ENCODE assay signal across 22 cellular contexts in the genomic region with DNA sequence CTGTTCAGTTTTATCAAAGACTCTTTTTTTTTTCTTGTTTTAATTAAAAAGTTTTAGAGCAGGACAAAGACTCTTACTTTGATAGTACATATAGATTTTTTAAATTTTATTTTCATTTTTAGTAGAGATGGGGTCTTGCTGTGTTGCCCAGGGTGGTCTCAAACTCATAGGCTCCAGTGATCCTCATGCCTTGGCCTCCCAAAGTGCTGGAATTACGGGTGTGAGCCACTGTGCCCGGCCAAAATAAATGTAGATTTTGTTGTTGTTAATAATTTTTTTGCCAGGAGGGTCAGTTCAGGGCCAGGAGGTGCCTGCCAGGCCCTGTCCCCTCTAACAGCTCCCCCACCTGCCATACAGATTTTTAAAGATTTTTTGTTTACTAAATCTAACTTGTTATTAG. TPM values are rescaled to one million over a fixed set of nuclear protein-coding genes. Genes with fewer than 3 reads are reported as not detected.
DNase-seq lines count a peak whose midpoint lies in the region; ATAC-seq and TF ChIP-seq lines count a peak whose summit lies in the region.
"Had no signal": no experiment of that assay in that cellular context is flagged by ENCODE, and none has a peak within 500 bp of the region (broad histone marks: within the 10 kb centered on the region; RNA-seq: fewer than 3 reads in every experiment).

No MANE protein-coding gene starts in this region.

- TF ChIP-seq POLR2A in esophagus muscularis mucosa (IDR thresholded peaks at IDR 0.05; ENCODE audit: low read depth) = no peak

- H4K20me1 ChIP-seq in KMS-11 (ENCODE audit: insufficient read depth) (no peaks in the 10 kb centered on the region), smooth muscle cell (ENCODE audit: low read depth) (no peaks in the 10 kb centered on the region)

- peaks cover 56% of the 10 kb centered on the region for H3K36me3 Mint-ChIP-seq in activated CD8-positive, alpha-beta memory T cell treated with anti-CD3 and anti-CD28 coated beads, Interleukin-2, amount 10 ng/mL, durations not matched to agents 7 days and 5 days
- H3K36me3 Mint-ChIP-seq in chondrocyte (ENCODE audit: low read depth) = peaks cover 29% of the 10 kb centered on the region

- no peak for DNase-seq in activated CD8-positive, alpha-beta memory T cell treated with anti-CD3 and anti-CD28 coated beads, Interleukin-2, amount 10 ng/mL, durations not matched to agents 7 days and 5 days
- DNase-seq in activated CD8-positive, alpha-beta memory T cell treated with anti-CD3 and anti-CD28 coated beads for 24 hours = no peak
- no peak for DNase-seq in esophagus muscularis mucosa (ENCODE audit: extremely low spot score)
- DNase-seq in smooth muscle cell (lab: John Stamatoyannopoulos, UW; ENCODE audit: unreplicated experiment) = no peak
- DNase-seq in chondrocyte (ENCODE audit: low spot score) = no peak
- DNase-seq in NCI-H2029 (lab: John Stamatoyannopoulos, UW) = no peak
- DNase-seq in GM13976 (ENCODE audit: low spot score) = no peak
- DNase-seq: activated CD4-positive, alpha-beta T cell treated with anti-CD3 and anti-CD28 coated beads, Interleukin-2, amount 10 ng/mL, durations not matched to agents 7 days and 5 days; activated T-cell treated with anti-CD3 and anti-CD28 coated beads, Interleukin-2, amount 50 U/mL, for 1 hour; C1 segment of cervical spinal cord; DMS 273 treated with DMSO at 0.1 percent for 48 hours; GF-D8; hippocampal formation; islet precursor cell; NCI-H1105; NCI-H524; SIG-M5; stimulated activated CD4-positive, alpha-beta T cell treated with anti-CD3 and anti-CD28 coated beads, Interleukin-4, amount 100 ng/mL, for 1 hour had no signal

- no peak for TF ChIP-seq EP300 in esophagus muscularis mucosa (IDR thresholded peaks at IDR 0.05)

- H3K9ac ChIP-seq in KMS-11 (peak overlapping the region; percentile 89), smooth muscle cell (ENCODE audit: low read depth) (no peak overlapping the region)

- in situ Hi-C loops in GM13976 (cut with MboI; ENCODE audit: low sequenced_read_pairs, unreplicated experiment) = no loop called here

- whole genome bisulfite sequencing in esophagus muscularis mucosa = 90% methylated on average over 2 of the region's 2 CpGs
- WGBS in smooth muscle cell (ENCODE audit: low lambda C conversion rate) = 100% methylated on average over 2 of the region's 2 CpGs

- H3K4me3 Mint-ChIP-seq in activated CD8-positive, alpha-beta memory T cell treated with anti-CD3 and anti-CD28 coated beads, Interleukin-2, amount 10 ng/mL, durations not matched to agents 7 days and 5 days = no peak overlapping the region
- no peak overlapping the region for H3K4me3 Mint-ChIP-seq in chondrocyte (ENCODE audit: unreplicated experiment)
- H3K4me3 Mint-ChIP-seq: activated CD4-positive, alpha-beta T cell treated with anti-CD3 and anti-CD28 coated beads, Interleukin-2, amount 10 ng/mL, durations not matched to agents 7 days and 5 days; activated naive CD4-positive, alpha-beta T cell treated with anti-CD3 and anti-CD28 coated beads, Interleukin-2, amount 50 U/mL, for 24 hours; memory B cell had no signal

- H3K36me3 ChIP-seq in KMS-11 (ENCODE audit: insufficient read depth) = peaks cover 2% of the 10 kb centered on the region; the same call in 1 of the 2 replicates
- peaks cover 16 to 100% (median 80%) of the 10 kb centered on the region in 4 donors for H3K36me3 ChIP-seq in esophagus muscularis mucosa
- no peaks in the 10 kb centered on the region for H3K36me3 ChIP-seq in smooth muscle cell (ENCODE audit: low read depth)

- no peak overlapping the region for H2AFZ ChIP-seq in KMS-11 (ENCODE audit: low read depth)
- H2AFZ ChIP-seq in smooth muscle cell (ENCODE audit: low read depth) = no peak overlapping the region

- no peaks in the 10 kb centered on the region for H3K9me3 Mint-ChIP-seq in activated CD8-positive, alpha-beta memory T cell treated with anti-CD3 and anti-CD28 coated beads, Interleukin-2, amount 10 ng/mL, durations not matched to agents 7 days and 5 days (ENCODE audit: low read depth)
- no peaks in the 10 kb centered on the region for H3K9me3 Mint-ChIP-seq in chondrocyte (ENCODE audit: low read depth)
- H3K9me3 Mint-ChIP-seq: activated naive CD4-positive, alpha-beta T cell treated with anti-CD3 and anti-CD28 coated beads, Interleukin-2, amount 50 U/mL, for 24 hours had no signal

- TF ChIP-seq CTCF in KMS-11 (conservative IDR thresholded peaks at IDR 0.05; ENCODE audit: low read depth, low read length) (no peak), esophagus muscularis mucosa (IDR thresholded peaks at IDR 0.05) (no peak), smooth muscle cell (IDR thresholded peaks at IDR 0.05; ENCODE audit: borderline replicate concordance, insufficient read depth, poor library complexity, severe bottlenecking) (no peak), chondrocyte (IDR thresholded peaks at IDR 0.05) (no peak), GM13976 (IDR thresholded peaks at IDR 0.05; ENCODE audit: borderline replicate concordance, control extremely low read depth, extremely low read depth, insufficient read depth, missing control alignments) (no peak)

- H3K4me1 ChIP-seq in KMS-11 (ENCODE audit: low read depth, poor library complexity, severe bottlenecking) (peaks cover 74% of the 10 kb centered on the region), esophagus muscularis mucosa (peaks cover 0 to 13% (median 8%) of the 10 kb centered on the region in 4 donors), smooth muscle cell (ENCODE audit: low read depth) (no peaks in the 10 kb centered on the region)

- H3K4me2 ChIP-seq in KMS-11 (peak overlapping the region; percentile 98), smooth muscle cell (no peak overlapping the region)

- H3K9me3 ChIP-seq in esophagus muscularis mucosa (no peaks in the 10 kb centered on the region), smooth muscle cell (replicated peaks; ENCODE audit: low read depth) (no peaks in the 10 kb centered on the region)
- H3K9me3 ChIP-seq: pancreas had no signal

- H3K27ac Mint-ChIP-seq in activated CD8-positive, alpha-beta memory T cell treated with anti-CD3 and anti-CD28 coated beads, Interleukin-2, amount 10 ng/mL, durations not matched to agents 7 days and 5 days = peak overlapping the region; percentile 88
- H3K27ac Mint-ChIP-seq in chondrocyte (ENCODE audit: unreplicated experiment) = no peak overlapping the region
- H3K27ac Mint-ChIP-seq: activated naive CD4-positive, alpha-beta T cell treated with anti-CD3 and anti-CD28 coated beads, Interleukin-2, amount 50 U/mL, for 24 hours; memory B cell had no signal

- H3K27me3 ChIP-seq in KMS-11 (ENCODE audit: insufficient read depth, low read depth) = no peaks in the 10 kb centered on the region
- H3K27me3 ChIP-seq in esophagus muscularis mucosa = no peaks in the 10 kb centered on the region
- no peaks in the 10 kb centered on the region for H3K27me3 ChIP-seq in smooth muscle cell (ENCODE audit: low read depth)
- H3K27me3 ChIP-seq: pancreas had no signal

- no peaks in the 10 kb centered on the region for H3K27me3 Mint-ChIP-seq in activated CD8-positive, alpha-beta memory T cell treated with anti-CD3 and anti-CD28 coated beads, Interleukin-2, amount 10 ng/mL, durations not matched to agents 7 days and 5 days
- H3K27me3 Mint-ChIP-seq in chondrocyte (ENCODE audit: low read depth) = no peaks in the 10 kb centered on the region
- H3K27me3 Mint-ChIP-seq: activated CD4-positive, alpha-beta T cell treated with anti-CD3 and anti-CD28 coated beads, Interleukin-2, amount 10 ng/mL, durations not matched to agents 7 days and 5 days; activated naive CD4-positive, alpha-beta T cell treated with anti-CD3 and anti-CD28 coated beads, Interleukin-2, amount 50 U/mL, for 24 hours; memory B cell had no signal

- H3F3A ChIP-seq in smooth muscle cell (ENCODE audit: low read depth) = no peaks in the 10 kb centered on the region

- peaks cover 4% of the 10 kb centered on the region; the same call in 1 of the 2 replicates for H3K79me2 ChIP-seq in KMS-11 (ENCODE audit: insufficient read depth, low read depth)
- H3K79me2 ChIP-seq in smooth muscle cell (ENCODE audit: low read depth) = no peaks in the 10 kb centered on the region

- H3K27ac ChIP-seq in KMS-11 (peak overlapping the region; percentile 100), esophagus muscularis mucosa (replicated peaks in 1 of 4) (peak overlapping the region; percentile 23 to 70 (median 60)), smooth muscle cell (ENCODE audit: low read depth) (peak overlapping the region; percentile 84)

- intact Hi-C loops in esophagus muscularis mucosa (cut with DNase I) = no loop called here

- CTCF ChIA-PET in activated CD8-positive, alpha-beta memory T cell treated with anti-CD3 and anti-CD28 coated beads, Interleukin-2, amount 10 ng/mL, durations not matched to agents 7 days and 5 days (lab: Charles Lee) = interaction anchor here (1.0 to 2.8 kb wide), 5 partner anchors 10 to 17 kb away, joined by 3 to 9 read pairs (median 3); partner anchors contain the start of gene DENND10

- H3K4me1 Mint-ChIP-seq in activated CD8-positive, alpha-beta memory T cell treated with anti-CD3 and anti-CD28 coated beads, Interleukin-2, amount 10 ng/mL, durations not matched to agents 7 days and 5 days = peaks cover 26% of the 10 kb centered on the region
- no peaks in the 10 kb centered on the region for H3K4me1 Mint-ChIP-seq in chondrocyte (ENCODE audit: low read depth)
- H3K4me1 Mint-ChIP-seq: activated naive CD4-positive, alpha-beta T cell treated with anti-CD3 and anti-CD28 coated beads, Interleukin-2, amount 50 U/mL, for 24 hours had no signal

- H3K4me3 ChIP-seq in KMS-11 (IDR thresholded peaks at IDR 0.05; ENCODE audit: insufficient read depth, low read depth, low read length) (no peak overlapping the region), esophagus muscularis mucosa (no peak overlapping the region), smooth muscle cell (no peak overlapping the region)
- H3K4me3 ChIP-seq: pancreas had no signal

- ATAC-seq in activated CD8-positive, alpha-beta memory T cell treated with anti-CD3 and anti-CD28 coated beads, Interleukin-2, amount 10 ng/mL, durations not matched to agents 7 days and 5 days = no peak

RNA-seq across cellular contexts. Expression of gene DENND10, which starts 17.0 kb away (rescaled TPM):
- total RNA-seq in activated CD8-positive, alpha-beta memory T cell treated with anti-CD3 and anti-CD28 coated beads, Interleukin-2, amount 10 ng/mL, durations not matched to agents 7 days and 5 days = 10 to 100 TPM; 41.2 to 47.4 TPM
- total RNA-seq in esophagus muscularis mucosa = 10 to 100 TPM; 19.1 to 23.7 (median 22.3) TPM
- total RNA-seq in smooth muscle cell = 45.1 and 57.0 TPM in 2 replicates
- 51.0 and 57.2 TPM in 2 replicates for polyA plus RNA-seq in smooth muscle cell
- 32.4 to 43.0 TPM (median 40.1 TPM) in 3 replicates for total RNA-seq in chondrocyte

RNA-seq across cellular contexts. Expression of gene EIF3A, which starts 40.3 kb away (rescaled TPM):
- 100 to 1,000 TPM; 131 to 162 TPM for total RNA-seq in activated CD8-positive, alpha-beta memory T cell treated with anti-CD3 and anti-CD28 coated beads, Interleukin-2, amount 10 ng/mL, durations not matched to agents 7 days and 5 days
- 100 to 1,000 TPM; 118 to 147 (median 128) TPM for total RNA-seq in esophagus muscularis mucosa
- 95.0 and 105 TPM in 2 replicates for total RNA-seq in smooth muscle cell
- 37.9 and 51.5 TPM in 2 replicates for polyA plus RNA-seq in smooth muscle cell
- 121 to 136 TPM (median 134 TPM) in 3 replicates for total RNA-seq in chondrocyte

RNA-seq across cellular contexts. Expression of gene SFXN4, which starts 44.6 kb away (rescaled TPM):
- 10 to 100 TPM; 29.9 to 33.4 TPM for total RNA-seq in activated CD8-positive, alpha-beta memory T cell treated with anti-CD3 and anti-CD28 coated beads, Interleukin-2, amount 10 ng/mL, durations not matched to agents 7 days and 5 days
- 10 to 100 TPM; 14.1 to 39.9 (median 17.8) TPM for total RNA-seq in esophagus muscularis mucosa
- 7.9 and 12.2 TPM in 2 replicates for total RNA-seq in smooth muscle cell
- 12.8 and 16.2 TPM in 2 replicates for polyA plus RNA-seq in smooth muscle cell
- 12.8 to 13.9 TPM (median 13.9 TPM) in 3 replicates for total RNA-seq in chondrocyte

RNA-seq across cellular contexts. Expression of gene PRDX3, which starts 57.7 kb away (rescaled TPM):
- 100 to 1,000 TPM; 124 to 166 TPM for total RNA-seq in activated CD8-positive, alpha-beta memory T cell treated with anti-CD3 and anti-CD28 coated beads, Interleukin-2, amount 10 ng/mL, durations not matched to agents 7 days and 5 days
- total RNA-seq in esophagus muscularis mucosa (100 to 1,000 TPM; 128 to 195 (median 171) TPM), smooth muscle cell (156 and 162 TPM in 2 replicates), chondrocyte (78.6 to 85.0 TPM (median 79.2 TPM) in 3 replicates)
- polyA plus RNA-seq in smooth muscle cell = 97.3 and 123 TPM in 2 replicates
